Comparison of ENCODE assay signal across 8 cellular contexts in the genomic region with DNA sequence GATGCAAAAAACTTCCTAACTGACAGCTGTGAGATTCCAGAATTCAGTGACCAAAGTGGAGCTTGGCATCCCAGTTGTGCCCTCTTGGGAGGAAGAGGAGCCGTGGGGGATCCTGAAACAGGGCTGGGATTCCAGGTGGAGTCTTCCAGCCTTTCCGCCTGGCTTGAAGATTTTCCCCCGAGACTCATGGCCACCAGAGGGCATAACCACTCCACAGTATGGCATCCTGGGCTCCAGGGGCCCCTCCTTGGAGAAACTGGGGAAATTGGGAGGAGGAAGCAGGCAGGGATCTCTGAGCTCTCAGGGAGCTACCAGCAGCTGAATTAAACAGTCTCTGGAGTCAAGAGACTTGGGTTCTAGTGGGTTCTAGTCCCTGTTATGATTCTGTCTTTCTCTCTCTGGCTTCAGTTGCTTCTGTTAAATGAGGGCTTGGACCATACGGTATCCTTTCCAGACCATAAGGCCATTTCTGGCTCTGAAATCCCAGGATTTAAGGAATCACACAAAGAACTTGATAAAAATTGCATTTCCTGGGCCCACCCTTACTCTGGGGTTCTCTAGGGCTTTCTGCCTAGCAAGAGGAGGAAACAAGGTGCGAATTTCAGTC. TPM values are rescaled to one million over a fixed set of nuclear protein-coding genes. Genes with fewer than 3 reads are reported as not detected.
DNase-seq lines count a peak whose midpoint lies in the region; ATAC-seq and TF ChIP-seq lines count a peak whose summit lies in the region.

No MANE protein-coding gene starts in this region.

- intact Hi-C loops in Panc1 (cut with micrococcal nuclease; ENCODE audit: unreplicated experiment) (loop anchor here (2.0 kb wide), 1 partner anchor 17 kb away; no protein-coding TSS in a partner anchor), esophagus squamous epithelium (cut with DNase I) (no loop called here)

- H3K36me3 ChIP-seq in BJ (ENCODE audit: control insufficient read depth, insufficient read depth, low read length) (no peaks in the 10 kb centered on the region), Panc1 (ENCODE audit: control insufficient read depth, insufficient read depth, low read length) (no peaks in the 10 kb centered on the region), esophagus squamous epithelium (peaks cover 0 to 14% (median 0%) of the 10 kb centered on the region in 3 donors)

- POLR2A ChIA-PET in BJ (lab: Charles Lee) (interaction anchor here (0.5 to 0.6 kb wide), 2 partner anchors 99 to 1294 kb away, joined by 4 read pairs; no protein-coding TSS in a partner anchor), Panc1 (lab: Charles Lee) (interaction anchor here (1.0 kb wide), 1 partner anchor 19 kb away, joined by 3 read pairs; no protein-coding TSS in a partner anchor)
- POLR2A ChIA-PET in naive thymus-derived CD8-positive, alpha-beta T cell (lab: Charles Lee), result interaction anchor here (0.6 to 9.0 kb wide), 4 partner anchors 11 to 17 kb away, joined by 3 to 153 read pairs (median 4); no protein-coding TSS in a partner anchor

- peaks cover 0 to 2% (median 0%) of the 10 kb centered on the region in 9 donors for H3K9me3 Mint-ChIP-seq in naive thymus-derived CD8-positive, alpha-beta T cell

- in situ Hi-C loops in Panc1 (cut with HindIII; ENCODE audit: low pct_unique_long_range_greater_than_20kb, low sequenced_read_pairs), result no loop called here

- no peaks in the 10 kb centered on the region for H3K4me1 ChIP-seq in Panc1 (ENCODE audit: control insufficient read depth, insufficient read depth, low read length)
- peaks cover 6 to 53% (median 14%) of the 10 kb centered on the region in 3 donors for H3K4me1 ChIP-seq in esophagus squamous epithelium

- no peak overlapping the region for H3K4me3 Mint-ChIP-seq in naive thymus-derived CD8-positive, alpha-beta T cell

- DNase-seq in BJ (ENCODE audit: low read depth) (no peak), HCEC 1CT (peak; percentile 47), Panc1 (ENCODE audit: low read depth, low spot score) (no peak), esophagus squamous epithelium (lab: John Stamatoyannopoulos, UW) (no peak), nucleus accumbens (lab: John Stamatoyannopoulos, UW) (peak in 52 of 56 donors; percentile 18 to 89 (median 60))
- no peak for DNase-seq in naive thymus-derived CD8-positive, alpha-beta T cell

- H3K27me3 ChIP-seq in BJ (ENCODE audit: control insufficient read depth, insufficient read depth, low read length) (peaks cover 6% of the 10 kb centered on the region; the same call in 1 of the 2 replicates), Panc1 (ENCODE audit: control insufficient read depth, insufficient read depth, low read length) (peaks cover 4% of the 10 kb centered on the region; the same call in 1 of the 2 replicates), esophagus squamous epithelium (peaks cover 0 to 36% (median 3%) of the 10 kb centered on the region in 4 donors)

- ATAC-seq in Panc1, result peak; percentile 78
- ATAC-seq in naive thymus-derived CD8-positive, alpha-beta T cell, result no peak
- ATAC-seq in GM18502 (IDR thresholded peaks at IDR 0.05; ENCODE audit: poor library complexity, unreplicated experiment), result no peak
- no peak for ATAC-seq in GM21390 (IDR thresholded peaks at IDR 0.05; ENCODE audit: unreplicated experiment)

- CTCF ChIA-PET in BJ (lab: Yijun Ruan, JAX) (interaction anchor here (0.7 to 17.0 kb wide), 28 partner anchors 9 to 1826 kb away, joined by 3 to 674 read pairs (median 4); a partner anchor contains a TSS), Panc1 (lab: Charles Lee) (interaction anchor here (0.6 to 3.3 kb wide), 10 partner anchors 11 to 1596 kb away, joined by 3 to 62 read pairs (median 4); a partner anchor contains a TSS)

- TF ChIP-seq POLR2A in esophagus squamous epithelium (IDR thresholded peaks at IDR 0.05), result no peak

- H3K9me3 ChIP-seq in Panc1 (ENCODE audit: control insufficient read depth, insufficient read depth, low read depth, low read length), result no peaks in the 10 kb centered on the region
- no peaks in the 10 kb centered on the region for H3K9me3 ChIP-seq in esophagus squamous epithelium

- no peaks in the 10 kb centered on the region for H3K27me3 Mint-ChIP-seq in naive thymus-derived CD8-positive, alpha-beta T cell

- H3K27ac Mint-ChIP-seq in naive thymus-derived CD8-positive, alpha-beta T cell, result peak overlapping the region in 2 of 10 donors; percentile 15 to 28

- H3K4me3 ChIP-seq in BJ (ENCODE audit: low read depth, low read length) (no peak overlapping the region), Panc1 (ENCODE audit: low read depth in 2 of 2, low read length in 2 of 2) (no peak overlapping the region), esophagus squamous epithelium (no peak overlapping the region)

- TF ChIP-seq CTCF in BJ (IDR thresholded peaks at IDR 0.05; ENCODE audit: insufficient read depth, low read depth, low read length), result peak; percentile 85
- TF ChIP-seq CTCF in Panc1 (IDR thresholded peaks at IDR 0.05), result peak; percentile 85
- TF ChIP-seq CTCF in esophagus squamous epithelium (IDR thresholded peaks at IDR 0.05), result peak; percentile 42 to 71 (median 68)

- WGBS in esophagus squamous epithelium, 2 donors, result 48 to 90% methylated on average over 2 to 5 of the region's 5 CpGs

- H3K4me1 Mint-ChIP-seq in naive thymus-derived CD8-positive, alpha-beta T cell, result peaks cover 15 to 31% (median 28%) of the 10 kb centered on the region in 4 donors

- H3K27ac ChIP-seq in Panc1 (ENCODE audit: low read length), result no peak overlapping the region
- no peak overlapping the region for H3K27ac ChIP-seq in esophagus squamous epithelium

- H3K36me3 Mint-ChIP-seq in naive thymus-derived CD8-positive, alpha-beta T cell, result peaks cover 0 to 9% (median 1%) of the 10 kb centered on the region in 3 donors

- no TSS peak for BruUV-seq in Panc1 (replicated peaks; lab: Mats Ljungman, UMichigan)

RNA-seq across cellular contexts. Expression of a gene that starts 2.6 kb away (rescaled TPM):
- 0.96 and 1.3 TPM in 2 replicates for polyA plus RNA-seq in BJ (2011; rRNA removed)
- polyA minus RNA-seq in BJ (2011; rRNA and poly(A)+ RNA removed), result 0.38 and 0.46 TPM in 2 replicates
- total RNA-seq in Panc1 (2021; ENCODE audit: unreplicated experiment) (0.82 TPM), esophagus squamous epithelium (10 to 100 TPM in 1 of 4 donors, 1 to 10 TPM in 3; 1.7 to 10.7 (median 3.6) TPM)
- polyA plus RNA-seq in Panc1 (2012; ENCODE audit: insufficient read length), result 0.59 TPM
- 10 to 100 TPM; 35.7 to 36.5 TPM for total RNA-seq in naive thymus-derived CD8-positive, alpha-beta T cell
- 1 to 10 TPM; 2.0 to 5.2 (median 2.6) TPM for polyA plus RNA-seq in naive thymus-derived CD8-positive, alpha-beta T cell

RNA-seq across cellular contexts. Expression of a gene that starts 47.1 kb away (rescaled TPM):
- 9.8 and 18.6 TPM in 2 replicates for polyA plus RNA-seq in BJ (2011; rRNA removed)
- polyA minus RNA-seq in BJ (2011; rRNA and poly(A)+ RNA removed), result 17.9 and 21.8 TPM in 2 replicates
- total RNA-seq in Panc1 (2021; ENCODE audit: unreplicated experiment), result 2.0 TPM
- 5.5 TPM for polyA plus RNA-seq in Panc1 (2012; ENCODE audit: insufficient read length)
- 10 to 100 TPM in 1 of 4 donors, 1 to 10 TPM in 3; 3.4 to 12.6 (median 5.6) TPM for total RNA-seq in esophagus squamous epithelium
- 1 to 10 TPM; 1.9 to 2.4 TPM for total RNA-seq in naive thymus-derived CD8-positive, alpha-beta T cell
- under 1 TPM; 0.39 to 0.79 (median 0.45) TPM for polyA plus RNA-seq in naive thymus-derived CD8-positive, alpha-beta T cell

RNA-seq across cellular contexts. Expression of a gene that starts 52.6 kb away (rescaled TPM):
- polyA plus RNA-seq in BJ (2011; rRNA removed), result 12.6 and 12.9 TPM in 2 replicates
- 10.7 and 14.7 TPM in 2 replicates for polyA minus RNA-seq in BJ (2011; rRNA and poly(A)+ RNA removed)
- 23.0 TPM for total RNA-seq in Panc1 (2021; ENCODE audit: unreplicated experiment)
- 20.1 TPM for polyA plus RNA-seq in Panc1 (2012; ENCODE audit: insufficient read length)
- total RNA-seq in esophagus squamous epithelium, result 10 to 100 TPM; 11.4 to 31.7 (median 16.8) TPM
- total RNA-seq in naive thymus-derived CD8-positive, alpha-beta T cell, result 10 to 100 TPM; 11.7 to 12.6 TPM
- 1 to 10 TPM; 1.2 to 2.3 (median 2.2) TPM for polyA plus RNA-seq in naive thymus-derived CD8-positive, alpha-beta T cell

Comparison
In these comparisons a context has a peak if more than half of its experiments do, and no peak if none do; other contexts are left out.
1. DNase-seq: peak in HCEC 1CT (single experiment) and nucleus accumbens (52 of 56); none in BJ (single experiment), Panc1 (single experiment), esophagus squamous epithelium (single experiment) and naive thymus-derived CD8-positive, alpha-beta T cell (0 of 10).
2. Peak in every context shown above with its lines, with median percentiles within 50 percentile points of each other: CTCF ChIP-seq.